ENCODE assay signal across 1 cellular context in the genomic region with DNA sequence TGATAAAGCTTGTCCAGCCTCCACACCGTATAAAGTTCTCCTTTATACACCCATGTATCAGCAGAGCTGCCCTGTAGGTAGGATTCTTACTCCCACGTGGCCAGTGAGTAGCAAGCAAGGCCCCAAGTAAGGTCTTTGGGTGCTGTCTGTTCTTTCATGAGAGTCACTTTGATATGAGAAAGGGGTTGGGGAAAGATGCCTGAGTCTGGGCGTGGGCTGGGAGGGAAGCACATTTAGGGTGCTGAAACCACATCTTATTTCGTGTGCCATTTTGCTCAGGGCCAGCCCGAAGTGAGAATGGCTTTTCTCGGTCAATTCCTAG.
TF ChIP-seq lines count a peak whose summit lies in the region.

No MANE protein-coding gene starts in this region.

TF ChIP-seq in H1, 55 proteins besides CTCF, POLR2A, EP300 and RAD21:
- TF ChIP-seq YY1 (IDR thresholded peaks at IDR 0.05; ENCODE audit: low read depth, low read length) (no peak), GABPA (IDR thresholded peaks at IDR 0.05; ENCODE audit: borderline replicate concordance, insufficient read depth, low read length) (0 out of 2 replicates have a peak, but pooled peaks have one; percentile 10), FOSL1 (IDR thresholded peaks at IDR 0.05; ENCODE audit: insufficient read depth, low read depth, low read length) (no peak), RBBP5 (IDR thresholded peaks at IDR 0.05; ENCODE audit: borderline replicate concordance, low read depth, low read length) (no peak), TAF1 (IDR thresholded peaks at IDR 0.05; ENCODE audit: low read depth, low read length) (no peak)
TF ChIP-seq in H1: peak in this region for 1.
